In genomic region chr1:38266197-38266520, GRCh38 we compare ENCODE assay signal across 19 cellular contexts.
"Had no signal": no experiment of that assay in that cellular context is flagged by ENCODE, and none has a peak within 500 bp of the region (broad histone marks: within the 10 kb centered on the region; RNA-seq: fewer than 3 reads in every experiment).

No MANE protein-coding gene starts in this region.

- H3K9me3 ChIP-seq: prostate gland, thyroid gland had no signal

- H3K27ac ChIP-seq: neural progenitor cell, prostate gland, thyroid gland had no signal

- H2AFZ ChIP-seq: neural progenitor cell had no signal

- H3K4me2 ChIP-seq: neural progenitor cell had no signal

- H3K9ac ChIP-seq: neural progenitor cell had no signal

- H3K4me1 ChIP-seq: prostate gland, thyroid gland had no signal

- H3K27ac Mint-ChIP-seq: activated B cell treated with CpG ODN at 0.5 μM for 24 hours; activated CD4-positive, alpha-beta T cell treated with anti-CD3 and anti-CD28 coated beads for 36 hours; activated naive CD8-positive, alpha-beta T cell treated with anti-CD3 and anti-CD28 coated beads for 36 hours; naive thymus-derived CD4-positive, alpha-beta T cell; neural progenitor cell; stimulated activated naive CD8-positive, alpha-beta T cell treated with anti-CD3 and anti-CD28 coated beads, Interleukin-15, Interleukin-2, amounts not matched to agents 100 ng/mL and 50 ng/mL, for 24 hours had no signal

- H3K27me3 ChIP-seq: neural progenitor cell, thyroid gland had no signal

- H3K36me3 Mint-ChIP-seq: activated naive CD8-positive, alpha-beta T cell treated with anti-CD3 and anti-CD28 coated beads for 36 hours; naive thymus-derived CD4-positive, alpha-beta T cell; neural progenitor cell had no signal

- DNase-seq: activated B cell treated with CpG ODN at 0.5 μM for 24 hours; activated CD4-positive, alpha-beta T cell treated with anti-CD3 and anti-CD28 coated beads for 36 hours; activated CD4-positive, alpha-beta T cell treated with anti-CD3 and anti-CD28 coated beads, Interleukin-2, amount 50 U/mL, for 4 hours; activated naive CD4-positive, alpha-beta T cell treated with Interleukin-2 at 50 U/mL for 16 hours; activated naive CD8-positive, alpha-beta T cell treated with anti-CD3 and anti-CD28 coated beads for 36 hours; activated T-cell treated with anti-CD3 and anti-CD28 coated beads, Interleukin-2, amount 50 U/mL, for 48 hours; central memory CD4-positive, alpha-beta T cell; effector memory CD4-positive, alpha-beta T cell; foreskin melanocyte; hypothalamus; naive thymus-derived CD4-positive, alpha-beta T cell; stimulated activated CD4-positive, alpha-beta T cell treated with anti-CD3 and anti-CD28 coated beads, Interleukin-1b, Interleukin-23, amount 100 ng/mL, for 48 hours; substantia nigra; T1000; thyroid gland had no signal

- H3K4me3 Mint-ChIP-seq: activated B cell treated with CpG ODN at 0.5 μM for 24 hours; activated CD4-positive, alpha-beta T cell treated with anti-CD3 and anti-CD28 coated beads for 36 hours; activated naive CD8-positive, alpha-beta T cell treated with anti-CD3 and anti-CD28 coated beads for 36 hours; naive thymus-derived CD4-positive, alpha-beta T cell; neural progenitor cell; stimulated activated naive CD8-positive, alpha-beta T cell treated with anti-CD3 and anti-CD28 coated beads, Interleukin-15, Interleukin-2, amounts not matched to agents 100 ng/mL and 50 ng/mL, for 24 hours had no signal

- H3K9me3 Mint-ChIP-seq: activated B cell treated with CpG ODN at 0.5 μM for 24 hours; activated naive CD8-positive, alpha-beta T cell treated with anti-CD3 and anti-CD28 coated beads for 36 hours; naive thymus-derived CD4-positive, alpha-beta T cell; stimulated activated naive CD8-positive, alpha-beta T cell treated with anti-CD3 and anti-CD28 coated beads, Interleukin-15, Interleukin-2, amounts not matched to agents 100 ng/mL and 50 ng/mL, for 24 hours had no signal

- ATAC-seq: activated CD4-positive, alpha-beta T cell treated with anti-CD3 and anti-CD28 coated beads for 36 hours; esophagus mucosa; naive thymus-derived CD4-positive, alpha-beta T cell had no signal

- H3K36me3 ChIP-seq: neural progenitor cell, prostate gland, thyroid gland had no signal

- H3K4me1 Mint-ChIP-seq: activated B cell treated with CpG ODN at 0.5 μM for 24 hours; activated CD4-positive, alpha-beta T cell treated with anti-CD3 and anti-CD28 coated beads for 36 hours; activated naive CD8-positive, alpha-beta T cell treated with anti-CD3 and anti-CD28 coated beads for 36 hours had no signal

- H3K4me3 ChIP-seq: neural progenitor cell, prostate gland, thyroid gland had no signal
